In genomic region chr1:47313915-47314664, GRCh38 we compare ENCODE assay signal across 8 cellular contexts. TPM values are rescaled to one million over a fixed set of nuclear protein-coding genes. Genes with fewer than 3 reads are reported as not detected.
DNase-seq lines count a peak whose midpoint lies in the region; ATAC-seq and TF ChIP-seq lines count a peak whose summit lies in the region.

Gene STIL (minus strand): TSS chr1:47314147. CDS start chr1:47310319, 3,828 bp downstream.

- peak; percentile 97 for ATAC-seq in GM21737 (IDR thresholded peaks at IDR 0.05; ENCODE audit: unreplicated experiment)

- H3K79me2 ChIP-seq in KMS-11 (ENCODE audit: insufficient read depth, low read depth), result peaks cover 47% of the 10 kb centered on the region

- peak within 1 kb of the TSS; percentile 57 for H3K4me2 ChIP-seq in KMS-11

- peak within 1 kb of the TSS; percentile 63 for H2AFZ ChIP-seq in KMS-11 (ENCODE audit: low read depth)

- H3K4me3 ChIP-seq in KMS-11 (IDR thresholded peaks at IDR 0.05; ENCODE audit: insufficient read depth, low read depth, low read length) (peak within 1 kb of the TSS; percentile 98), Peyer's patch (peak within 1 kb of the TSS; percentile 57 to 76 (median 67)), esophagus muscularis mucosa (peak within 1 kb of the TSS; percentile 56 to 74 (median 60)), muscle layer of duodenum (ENCODE audit: low read depth in 1 of 2, low read length in 2 of 2) (peak within 1 kb of the TSS; percentile 83 to 90)

- no peak for TF ChIP-seq EP300 in esophagus muscularis mucosa (IDR thresholded peaks at IDR 0.05)

- peak; percentile 77 to 92 for TF ChIP-seq POLR2A in Peyer's patch (IDR thresholded peaks at IDR 0.05)
- no peak for TF ChIP-seq POLR2A in esophagus muscularis mucosa (IDR thresholded peaks at IDR 0.05; ENCODE audit: low read depth)

- H3K27me3 ChIP-seq in KMS-11 (ENCODE audit: insufficient read depth, low read depth) (no peaks in the 10 kb centered on the region), Peyer's patch (no peaks in the 10 kb centered on the region), esophagus muscularis mucosa (no peaks in the 10 kb centered on the region), muscle layer of duodenum (ENCODE audit: low read depth, low read length) (no peaks in the 10 kb centered on the region)

- intact Hi-C loops in esophagus muscularis mucosa (cut with DNase I), result no loop called here

- no peaks in the 10 kb centered on the region for H4K20me1 ChIP-seq in KMS-11 (ENCODE audit: insufficient read depth)

- H3K4me1 ChIP-seq in KMS-11 (ENCODE audit: low read depth, poor library complexity, severe bottlenecking) (peaks cover 9% of the 10 kb centered on the region), Peyer's patch (peaks cover 0 to 11% (median 0%) of the 10 kb centered on the region in 4 donors), esophagus muscularis mucosa (peaks cover 7 to 12% (median 10%) of the 10 kb centered on the region in 4 donors), muscle layer of duodenum (ENCODE audit: control insufficient read depth in 1 of 2, insufficient read depth in 2 of 2, low read length in 2 of 2) (peaks cover 0 to 10% of the 10 kb centered on the region in 2 donors)

- WGBS in esophagus muscularis mucosa, result 0% methylated on average over 21 of the region's 54 CpGs

- H3K9me3 ChIP-seq in Peyer's patch, result no peaks in the 10 kb centered on the region
- no peaks in the 10 kb centered on the region for H3K9me3 ChIP-seq in esophagus muscularis mucosa
- H3K9me3 ChIP-seq in muscle layer of duodenum (ENCODE audit: control insufficient read depth in 1 of 2, low read length in 2 of 2), result no peaks in the 10 kb centered on the region

- peak within 1 kb of the TSS; percentile 73 for H3K9ac ChIP-seq in KMS-11

- DNase-seq in DMS53 treated with DMSO at 0.1 percent for 48 hours (lab: John Stamatoyannopoulos, UW; ENCODE audit: unreplicated experiment) (peak; percentile 100), Peyer's patch (peak; percentile 98 to 99 (median 99)), esophagus muscularis mucosa (ENCODE audit: extremely low spot score) (peak; percentile 100)
- peak; percentile 97 to 98 for DNase-seq in activated T-cell treated with anti-CD3 and anti-CD28 coated beads, Interleukin-2, amount 50 U/mL, for 48 hours
- DNase-seq in stimulated activated CD8-positive, alpha-beta memory T cell treated with anti-CD3 and anti-CD28 coated beads, Interleukin-7, amount 100 ng/mL, for 4 hours (ENCODE audit: low read depth in 2 of 2), result peak; percentile 96

- H3K36me3 ChIP-seq in KMS-11 (ENCODE audit: insufficient read depth) (no peaks in the 10 kb centered on the region; the same call in 1 of the 2 replicates), Peyer's patch (no peaks in the 10 kb centered on the region), esophagus muscularis mucosa (no peaks in the 10 kb centered on the region), muscle layer of duodenum (ENCODE audit: control insufficient read depth in 1 of 2, insufficient read depth in 2 of 2, low read length in 2 of 2) (no peaks in the 10 kb centered on the region)

- H3K27ac ChIP-seq in KMS-11, result peak within 1 kb of the TSS; percentile 64
- H3K27ac ChIP-seq in Peyer's patch, result peak within 1 kb of the TSS; percentile 60 to 84 (median 72)
- peak within 1 kb of the TSS; percentile 64 to 84 (median 82) for H3K27ac ChIP-seq in esophagus muscularis mucosa (replicated peaks in 1 of 4)
- peak within 1 kb of the TSS; percentile 81 for H3K27ac ChIP-seq in muscle layer of duodenum (ENCODE audit: low read length)

- TF ChIP-seq CTCF in KMS-11 (conservative IDR thresholded peaks at IDR 0.05; ENCODE audit: low read depth, low read length) (0 out of 2 replicates have a peak, but pooled peaks have one; percentile 17), Peyer's patch (IDR thresholded peaks at IDR 0.05) (peak in 2 of 6 experiments; percentile 5 to 12), esophagus muscularis mucosa (IDR thresholded peaks at IDR 0.05) (peak in 1 of 3 experiments; percentile 9)

RNA-seq across cellular contexts. Expression of gene STIL, which starts in this region (rescaled TPM):
- total RNA-seq in Peyer's patch (10 to 100 TPM in 1 of 4 donors, 1 to 10 TPM in 3; 4.5 to 14.0 (median 6.7) TPM), esophagus muscularis mucosa (1 to 10 TPM in 1 of 4 donors, under 1 TPM in 3; 0.06 to 2.5 (median 0.78) TPM)

Comparison
In these comparisons a context has a peak if more than half of its experiments do, and no peak if none do; other contexts are left out.
1. Peak in every context shown above with its lines: DNase-seq, ATAC-seq, H3K4me3 ChIP-seq and H3K27ac ChIP-seq.